ENCODE assay signal across 14 cellular contexts in the genomic region with DNA sequence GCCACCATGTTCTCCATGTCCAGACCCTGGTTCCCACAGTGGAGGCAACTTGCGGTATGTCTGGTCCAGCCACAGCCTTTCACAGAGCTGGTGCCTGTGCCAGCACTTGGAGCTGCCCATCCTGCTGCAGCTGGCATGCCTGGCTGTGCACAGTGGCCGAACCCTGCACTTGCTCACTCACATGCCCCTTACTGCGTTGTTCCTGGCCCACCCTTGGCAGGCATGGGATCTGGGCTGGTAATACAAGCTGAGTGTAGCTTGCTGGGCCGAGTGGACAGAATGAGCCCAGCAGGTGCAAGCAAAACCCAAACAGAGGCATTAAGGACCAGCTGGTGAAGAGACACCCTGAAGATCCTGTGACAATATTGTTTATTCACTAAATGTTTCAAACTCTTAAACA.
"Had no signal": no experiment of that assay in that cellular context is flagged by ENCODE, and none has a peak within 500 bp of the region (broad histone marks: within the 10 kb centered on the region; RNA-seq: fewer than 3 reads in every experiment).

No MANE protein-coding gene starts in this region.

- H3K36me3 Mint-ChIP-seq: activated naive CD4-positive, alpha-beta T cell treated with anti-CD3 and anti-CD28 coated beads, Interleukin-2, amount 50 U/mL, for 24 hours had no signal

- H3K4me3 Mint-ChIP-seq: activated naive CD4-positive, alpha-beta T cell treated with anti-CD3 and anti-CD28 coated beads, Interleukin-2, amount 50 U/mL, for 24 hours had no signal

- H3K4me3 ChIP-seq: body of pancreas, pancreas had no signal

- H3K4me1 Mint-ChIP-seq: activated naive CD4-positive, alpha-beta T cell treated with anti-CD3 and anti-CD28 coated beads, Interleukin-2, amount 50 U/mL, for 24 hours had no signal

- H3K9me3 Mint-ChIP-seq: activated naive CD4-positive, alpha-beta T cell treated with anti-CD3 and anti-CD28 coated beads, Interleukin-2, amount 50 U/mL, for 24 hours had no signal

- DNase-seq: activated CD4-positive, alpha-beta T cell treated with anti-CD3 and anti-CD28 coated beads, Interleukin-2, amount 50 U/mL, for 1 hour; activated T-cell treated with anti-CD3 and anti-CD28 coated beads for 4 hours; amniotic stem cell; body of pancreas; central memory CD4-positive, alpha-beta T cell; effector memory CD4-positive, alpha-beta T cell; kidney; left ventricle myocardium superior; mesenchymal stem cell; stimulated activated CD4-positive, alpha-beta T cell treated with anti-CD3 and anti-CD28 coated beads, Interleukin-4, amount 100 ng/mL, for 1 hour; stimulated activated CD8-positive, alpha-beta memory T cell treated with anti-CD3 and anti-CD28 coated beads, Interleukin-4, amount 100 ng/mL, for 48 hours; stimulated activated naive CD8-positive, alpha-beta T cell treated with anti-CD3 and anti-CD28 coated beads, Interleukin-15, Interleukin-2, amounts not matched to agents 100 U/mL and 50 U/mL, for 24 hours had no signal

- H3K27ac Mint-ChIP-seq: activated naive CD4-positive, alpha-beta T cell treated with anti-CD3 and anti-CD28 coated beads, Interleukin-2, amount 50 U/mL, for 24 hours had no signal

- H3K27me3 Mint-ChIP-seq: activated naive CD4-positive, alpha-beta T cell treated with anti-CD3 and anti-CD28 coated beads, Interleukin-2, amount 50 U/mL, for 24 hours had no signal

- ATAC-seq: body of pancreas; left ventricle myocardium superior; pancreas; stimulated activated naive CD8-positive, alpha-beta T cell treated with anti-CD3 and anti-CD28 coated beads, Interleukin-15, Interleukin-2, amounts not matched to agents 100 U/mL and 50 U/mL, for 24 hours had no signal
